32 cellular contexts compared by ENCODE assay signal in the genomic region with DNA sequence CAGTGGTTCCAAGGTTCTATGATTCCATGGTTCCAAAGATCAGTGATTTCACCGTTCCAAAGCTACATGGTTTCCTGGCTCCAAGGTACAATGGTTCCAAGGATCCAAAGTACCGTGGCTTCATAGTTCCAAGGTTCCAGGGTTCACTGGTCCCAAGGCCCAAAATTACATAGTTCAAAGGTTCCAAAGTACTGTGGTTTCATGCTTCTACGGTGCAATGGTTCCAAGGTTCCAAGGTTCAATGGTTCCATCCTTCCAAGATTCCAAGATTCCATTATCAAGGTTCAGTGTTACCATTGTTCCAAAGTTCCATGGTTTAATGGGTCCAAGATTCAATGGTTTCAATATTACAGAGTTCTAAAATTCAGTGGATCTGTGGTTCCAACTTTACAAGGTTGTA. TPM values are rescaled to one million over a fixed set of nuclear protein-coding genes. Genes with fewer than 3 reads are reported as not detected.
A peak's percentile ranks its signal among the peaks of the same experiment; 100 is the strongest.
DNase-seq lines count a peak whose midpoint lies in the region; ATAC-seq, FAIRE-seq and TF ChIP-seq lines count a peak whose summit lies in the region.
"Had no signal": no experiment of that assay in that cellular context is flagged by ENCODE, and none has a peak within 500 bp of the region (broad histone marks: within the 10 kb centered on the region; RNA-seq: fewer than 3 reads in every experiment).

No MANE protein-coding gene starts in this region.

- DNase-seq in GM10248 (ENCODE audit: extremely low spot score) (peak; percentile 2), K562 (ENCODE audit: extremely low read depth in 1 of 4, low spot score in 3 of 4) (no peak)
- DNase-seq in activated CD8-positive, alpha-beta memory T cell treated with anti-CD3 and anti-CD28 coated beads, Interleukin-2, amount 50 U/mL, for 4 hours = no peak
- DNase-seq: 8988T; ACHN; AML-193; BE2C; C1 segment of cervical spinal cord; Caco-2; Calu3; CD4-positive, alpha-beta memory T cell; CD4-positive, alpha-beta T cell; CD4-positive, CD25-positive, alpha-beta regulatory T cell; CD8-positive, alpha-beta memory T cell; CD8-positive, alpha-beta T cell; COR-L47; DMS 273 treated with DMSO at 0.1 percent for 48 hours; DMS153; DMS53; DMS79; DMS79 treated with DMSO at 0.1 percent for 48 hours; DND-41; EL had no signal

- TF ChIP-seq POLR2A in K562 (conservative IDR thresholded peaks at IDR 0.05) = no peak

- H2AFZ ChIP-seq in K562 (ENCODE audit: low read depth, low read length) = no peak overlapping the region

- FAIRE-seq in K562 (lab: Jason Lieb, UNC) = no peak
- FAIRE-seq: A204.1, A549, D721Med had no signal

- CTCF ChIA-PET in GM10248 (lab: Yijun Ruan, JAX) = no interaction called here
- CTCF ChIA-PET in K562 (lab: Yijun Ruan, JAX; ENCODE audit: low intra/inter-chr PET ratio) = no interaction called here

- no peaks in the 10 kb centered on the region for H3K79me2 ChIP-seq in K562 (ENCODE audit: control insufficient read depth, insufficient read depth, low read length)

- H3K9ac ChIP-seq in K562 (ENCODE audit: insufficient read depth in 1 of 2, low read depth in 2 of 2, low read length in 2 of 2) = no peak overlapping the region
- H3K9ac ChIP-seq: BLaER1; BLaER1 treated with 17β-estradiol and CSF1 and Interleukin-3, amounts not matched to agents 10 nM and 100 nM had no signal

- H3K9me1 ChIP-seq in K562 (ENCODE audit: control insufficient read depth, insufficient read depth, low read length) = no peaks in the 10 kb centered on the region

- ATAC-seq in K562 = no peak
- no peak for ATAC-seq in GM21723 (IDR thresholded peaks at IDR 0.05; ENCODE audit: unreplicated experiment)
- ATAC-seq: A549; CD8-positive, alpha-beta T cell had no signal

- H3K4me2 ChIP-seq in K562 (ENCODE audit: insufficient read depth, low read length) = no peak overlapping the region
- H3K4me2 ChIP-seq: A549; BLaER1; BLaER1 treated with 17β-estradiol and CSF1 and Interleukin-3, amounts not matched to agents 10 nM and 100 nM had no signal

- TF ChIP-seq EP300 in K562 (IDR thresholded peaks at IDR 0.05; ENCODE audit: low read length) = no peak

- no TSS peak for BruUV-seq in K562 (replicated peaks; lab: Mats Ljungman, UMichigan)

- H3K36me3 ChIP-seq in K562 (ENCODE audit: control insufficient read depth, insufficient read depth, low read length) = no peaks in the 10 kb centered on the region
- H3K36me3 ChIP-seq: BE2C; BLaER1; BLaER1 treated with 17β-estradiol and CSF1 and Interleukin-3, amounts not matched to agents 10 nM and 100 nM had no signal

- intact Hi-C loops in K562 (cut with micrococcal nuclease) = no loop called here

- POLR2A ChIA-PET in GM10248 (lab: Yijun Ruan, JAX) (no interaction called here), K562 (lab: Yijun Ruan, JAX) (no interaction called here)

- WGBS in K562 (ENCODE audit: insufficient coverage, low coverage, missing lambda C conversion rate) = 0% methylated on average over 3 of the region's 3 CpGs

- TF ChIP-seq CTCF in GM10248 (IDR thresholded peaks at IDR 0.05; ENCODE audit: control extremely low read depth, extremely low read depth, low read depth, missing control alignments) (no peak), K562 (IDR thresholded peaks at IDR 0.05 in 2 of 3, conservative IDR thresholded peaks at IDR 0.05 in 1 of 3; ENCODE audit: insufficient read depth in 2 of 3, low read depth in 1 of 3, low read length in 3 of 3) (no peak)

- in situ Hi-C loops in K562 (cut with MboI) = no loop called here

- H3K27ac ChIP-seq in K562 (ENCODE audit: extremely low read depth, low read depth, low read length) = no peak overlapping the region
- H3K27ac ChIP-seq: 22Rv1; A549; BLaER1; BLaER1 treated with 17β-estradiol and CSF1 and Interleukin-3, amounts not matched to agents 10 nM and 100 nM; C4-2B had no signal

- no peak overlapping the region for H3K4me3 ChIP-seq in K562
- H3K4me3 ChIP-seq: A549; BLaER1; BLaER1 treated with 17β-estradiol and CSF1 and Interleukin-3, amounts not matched to agents 10 nM and 100 nM had no signal

- H3K9me3 ChIP-seq in K562 (replicated peaks; ENCODE audit: control insufficient read depth, insufficient read depth, low read depth, low read length) = peaks cover 3% of the 10 kb centered on the region; the same call in 1 of the 2 replicates
- H3K9me3 ChIP-seq: A549, BE2C, Caco-2 had no signal

- H3K27me3 ChIP-seq in K562 (ENCODE audit: control insufficient read depth in 2 of 2, insufficient read depth in 2 of 2, low read length in 2 of 2) = peaks cover 69 to 85% of the 10 kb centered on the region in 2 experiments
- H3K27me3 ChIP-seq: BE2C; BLaER1; BLaER1 treated with 17β-estradiol and CSF1 and Interleukin-3, amounts not matched to agents 10 nM and 100 nM had no signal

- no peak for TF ChIP-seq RAD21 in K562 (CRISPR knock-in tag; conservative IDR thresholded peaks at IDR 0.05 in 1 of 2, IDR thresholded peaks at IDR 0.05 in 1 of 2)

- peaks cover 2 to 6% of the 10 kb centered on the region in 2 experiments; a peak in 4 of 5 replicates for H3K4me1 ChIP-seq in K562 (replicated peaks in 1 of 2; ENCODE audit: control insufficient read depth in 2 of 2, insufficient read depth in 2 of 2, low read length in 2 of 2)
- H3K4me1 ChIP-seq: A549, BE2C, Caco-2 had no signal

- no peaks in the 10 kb centered on the region for H4K20me1 ChIP-seq in K562 (replicated peaks; ENCODE audit: control insufficient read depth, insufficient read depth, low read length)
- H4K20me1 ChIP-seq: BLaER1; BLaER1 treated with 17β-estradiol and CSF1 and Interleukin-3, amounts not matched to agents 10 nM and 100 nM had no signal

TF ChIP-seq in K562, 482 proteins besides CTCF, POLR2A, EP300 and RAD21 (continues in another document):
- TF ChIP-seq, protein P1, sequence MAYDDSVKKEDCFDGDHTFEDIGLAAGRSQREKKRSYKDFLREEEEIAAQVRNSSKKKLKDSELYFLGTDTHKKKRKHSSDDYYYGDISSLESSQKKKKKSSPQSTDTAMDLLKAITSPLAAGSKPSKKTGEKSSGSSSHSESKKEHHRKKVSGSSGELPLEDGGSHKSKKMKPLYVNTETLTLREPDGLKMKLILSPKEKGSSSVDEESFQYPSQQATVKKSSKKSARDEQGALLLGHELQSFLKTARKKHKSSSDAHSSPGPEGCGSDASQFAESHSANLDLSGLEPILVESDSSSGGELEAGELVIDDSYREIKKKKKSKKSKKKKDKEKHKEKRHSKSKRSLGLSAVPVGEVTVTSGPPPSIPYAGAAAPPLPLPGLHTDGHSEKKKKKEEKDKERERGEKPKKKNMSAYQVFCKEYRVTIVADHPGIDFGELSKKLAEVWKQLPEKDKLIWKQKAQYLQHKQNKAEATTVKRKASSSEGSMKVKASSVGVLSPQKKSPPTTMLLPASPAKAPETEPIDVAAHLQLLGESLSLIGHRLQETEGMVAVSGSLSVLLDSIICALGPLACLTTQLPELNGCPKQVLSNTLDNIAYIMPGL (CRISPR knock-in tag; IDR thresholded peaks at IDR 0.05) = no peak
- TF ChIP-seq PHF8 (IDR thresholded peaks at IDR 0.05; ENCODE audit: borderline replicate concordance, low read length) = no peak
- TF ChIP-seq, protein P2, sequence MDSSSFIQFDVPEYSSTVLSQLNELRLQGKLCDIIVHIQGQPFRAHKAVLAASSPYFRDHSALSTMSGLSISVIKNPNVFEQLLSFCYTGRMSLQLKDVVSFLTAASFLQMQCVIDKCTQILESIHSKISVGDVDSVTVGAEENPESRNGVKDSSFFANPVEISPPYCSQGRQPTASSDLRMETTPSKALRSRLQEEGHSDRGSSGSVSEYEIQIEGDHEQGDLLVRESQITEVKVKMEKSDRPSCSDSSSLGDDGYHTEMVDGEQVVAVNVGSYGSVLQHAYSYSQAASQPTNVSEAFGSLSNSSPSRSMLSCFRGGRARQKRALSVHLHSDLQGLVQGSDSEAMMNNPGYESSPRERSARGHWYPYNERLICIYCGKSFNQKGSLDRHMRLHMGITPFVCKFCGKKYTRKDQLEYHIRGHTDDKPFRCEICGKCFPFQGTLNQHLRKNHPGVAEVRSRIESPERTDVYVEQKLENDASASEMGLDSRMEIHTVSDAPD (CRISPR knock-in tag; IDR thresholded peaks at IDR 0.05) = no peak

RNA-seq across cellular contexts. Expression of a gene that starts 43.0 kb away (rescaled TPM):
- total RNA-seq in K562 (2011; cell fraction: chromatin; rRNA removed; ENCODE audit: low replicate concordance) = 625 and 1,610 TPM in 2 replicates
- total RNA-seq in K562 (2011; cell fraction: nucleolus; rRNA removed) = 538 and 650 TPM in 2 replicates
- total RNA-seq in K562 (2011; cell fraction: nucleoplasm; rRNA removed) = 407 and 495 TPM in 2 replicates
- 116 and 125 TPM in 2 replicates for total RNA-seq in K562 (2014; rRNA removed)
- 92.5 and 94.6 TPM in 2 replicates for total RNA-seq in K562 (2014; rRNA removed; fragmentation: Illumina TruSeq; extraction: Trizol)
- total RNA-seq in K562 (2015; rRNA removed; fragmentation: Illumina TruSeq; extraction: Trizol) = 28.1 and 34.9 TPM in 2 replicates
- 177 and 195 TPM in 2 replicates for total RNA-seq in K562 (2021)
- polyA plus RNA-seq in K562 (2011; rRNA removed) = 119 and 238 TPM in 2 replicates
- 143 and 156 TPM in 2 replicates for polyA plus RNA-seq in K562 (2011; cell fraction: cytosol; rRNA removed)
- polyA plus RNA-seq in K562 (2011; cell fraction: nucleus; rRNA removed) = 671 and 957 TPM in 2 replicates
- 122 and 123 TPM in 2 replicates for polyA plus RNA-seq in K562 (2012)
- 135 and 164 TPM in 2 replicates for polyA plus RNA-seq in K562 (2014; fragmentation: Illumina TruSeq; extraction: Trizol)
- 1 to 10 TPM in 1 of 2 experiments, under 1 TPM in 1; 0.03 to 1.9 TPM for polyA plus RNA-seq in K562 (2014; fragmentation: Nextera tagmentation; extraction: Ambion mirVana)
- 129 and 135 TPM in 2 replicates for polyA plus RNA-seq in K562 (2014; rRNA removed)
- 306 and 458 TPM in 2 replicates for polyA minus RNA-seq in K562 (2011; rRNA and poly(A)+ RNA removed)
- polyA minus RNA-seq in K562 (2011; cell fraction: cytosol; rRNA and poly(A)+ RNA removed) = 83.2 and 205 TPM in 2 replicates
- polyA minus RNA-seq in K562 (2011; cell fraction: nucleus; rRNA and poly(A)+ RNA removed) = 284 and 666 TPM in 2 replicates
- total RNA-seq: B cell; CD4-positive, alpha-beta memory T cell had no signal
- polyA plus RNA-seq: CD4-positive, alpha-beta memory T cell; CD4-positive, CD25-positive, alpha-beta regulatory T cell; CD8-positive, alpha-beta memory T cell had no signal

RNA-seq across cellular contexts. Expression of a gene that starts 52.0 kb away (rescaled TPM):
- total RNA-seq in K562 (2011; cell fraction: chromatin; rRNA removed; ENCODE audit: low replicate concordance) = 12.5 and 89.3 TPM in 2 replicates
- total RNA-seq in K562 (2011; cell fraction: nucleolus; rRNA removed) = 145 and 149 TPM in 2 replicates
- total RNA-seq in K562 (2011; cell fraction: nucleoplasm; rRNA removed) = 44.7 and 52.3 TPM in 2 replicates
- total RNA-seq in K562 (2014; rRNA removed) (85.2 and 90.0 TPM in 2 replicates), K562 (2014; rRNA removed; fragmentation: Illumina TruSeq; extraction: Trizol) (2.1 and 2.8 TPM in 2 replicates), K562 (2015; rRNA removed; fragmentation: Illumina TruSeq; extraction: Trizol) (1.6 and 5.2 TPM in 2 replicates), K562 (2021) (139 and 162 TPM in 2 replicates)
- polyA plus RNA-seq in K562 (2011; rRNA removed) (9.2 and 33.6 TPM in 2 replicates), K562 (2014; fragmentation: Illumina TruSeq; extraction: Trizol) (1.6 and 15.2 TPM in 2 replicates), K562 (2014; fragmentation: Nextera tagmentation; extraction: Ambion mirVana) (1 to 10 TPM in 1 of 2 experiments, under 1 TPM in 1; 0.69 to 1.1 TPM), K562 (2014; rRNA removed) (110 and 150 TPM in 2 replicates)
- 60.0 and 286 TPM in 2 replicates for polyA plus RNA-seq in K562 (2011; cell fraction: cytosol; rRNA removed)
- 103 and 165 TPM in 2 replicates for polyA plus RNA-seq in K562 (2011; cell fraction: nucleus; rRNA removed)
- 49.9 and 97.0 TPM in 2 replicates for polyA plus RNA-seq in K562 (2012)
- 2.4 and 2.8 TPM in 2 replicates for polyA minus RNA-seq in K562 (2011; rRNA and poly(A)+ RNA removed)
- 43.2 and 113 TPM in 2 replicates for polyA minus RNA-seq in K562 (2011; cell fraction: cytosol; rRNA and poly(A)+ RNA removed)
- polyA minus RNA-seq in K562 (2011; cell fraction: nucleus; rRNA and poly(A)+ RNA removed) = 19.4 and 37.3 TPM in 2 replicates
- total RNA-seq: B cell; Calu3; CD4-positive, alpha-beta memory T cell; CD8-positive, alpha-beta memory T cell had no signal
- polyA plus RNA-seq: CD4-positive, alpha-beta memory T cell; CD4-positive, CD25-positive, alpha-beta regulatory T cell; CD8-positive, alpha-beta memory T cell had no signal
